Comparison of ENCODE assay signal across 9 cellular contexts in the genomic region with DNA sequence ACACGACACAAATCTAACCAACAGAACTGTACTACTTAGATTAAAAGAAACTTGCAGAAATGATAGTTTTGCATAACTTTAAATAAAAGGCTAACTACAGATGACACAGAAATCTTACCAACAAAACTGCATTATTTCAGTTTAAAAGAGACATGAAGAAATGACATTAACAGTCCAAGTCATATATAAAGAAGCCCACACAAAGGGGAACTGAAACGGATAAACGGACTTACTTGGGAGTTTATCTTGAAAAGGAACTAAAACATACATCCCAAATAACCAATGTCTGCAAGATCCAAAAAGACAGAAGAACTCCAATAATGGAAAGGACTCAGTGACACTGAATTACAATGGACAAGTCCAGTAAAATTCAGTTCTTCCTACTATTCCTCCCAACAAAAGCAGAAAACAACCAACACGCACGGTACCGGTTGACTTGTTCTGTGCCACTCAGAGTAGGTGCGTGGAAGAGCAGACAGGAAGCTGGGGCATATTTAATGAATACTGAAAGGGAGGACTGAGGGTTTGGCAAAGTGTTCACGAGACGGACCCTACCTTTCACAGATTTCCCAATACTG. TPM values are rescaled to one million over a fixed set of nuclear protein-coding genes. Genes with fewer than 3 reads are reported as not detected.
DNase-seq lines count a peak whose midpoint lies in the region; ATAC-seq and TF ChIP-seq lines count a peak whose summit lies in the region.
"Had no signal": no experiment of that assay in that cellular context is flagged by ENCODE, and none has a peak within 500 bp of the region (broad histone marks: within the 10 kb centered on the region; RNA-seq: fewer than 3 reads in every experiment).

No MANE protein-coding gene starts in this region.

- WGBS in psoas muscle, 3 donors: 26 to 36% (median 30%) methylated on average over 9 of the region's 9 CpGs

- H3K27me3 ChIP-seq in CD8-positive, alpha-beta T cell (ENCODE audit: insufficient read depth, low read length): no peaks in the 10 kb centered on the region
- H3K27me3 ChIP-seq in cardiac muscle cell: peaks cover 48% of the 10 kb centered on the region
- peaks cover 0 to 15% (median 3%) of the 10 kb centered on the region in 3 donors for H3K27me3 ChIP-seq in psoas muscle (ENCODE audit: insufficient read depth in 3 of 3, low read length in 2 of 3)

- H3K36me3 Mint-ChIP-seq in CD8-positive, alpha-beta T cell: no peaks in the 10 kb centered on the region
- H3K36me3 Mint-ChIP-seq in activated CD4-positive, alpha-beta memory T cell treated with anti-CD3 and anti-CD28 coated beads for 36 hours: peaks cover 8% of the 10 kb centered on the region

- H3K4me3 ChIP-seq in CD8-positive, alpha-beta T cell (ENCODE audit: low read depth, low read length): peak overlapping the region; percentile 52
- H3K4me3 ChIP-seq in cardiac muscle cell (peak overlapping the region; percentile 45), psoas muscle (peak overlapping the region; percentile 70)

- intact Hi-C loops in CD8-positive, alpha-beta T cell (cut with DNase I, micrococcal nuclease): no loop called here
- intact Hi-C loops in activated CD4-positive, alpha-beta memory T cell treated with anti-CD3 and anti-CD28 coated beads for 36 hours (cut with micrococcal nuclease): loop anchor here (1.0 to 5.0 kb wide), 2 partner anchors 13 to 135 kb away; no protein-coding TSS in a partner anchor
- intact Hi-C loops in psoas muscle (cut with DNase I): no loop called here

- CTCF ChIA-PET in CD8-positive, alpha-beta T cell (lab: Charles Lee): interaction anchor here (0.5 kb wide), 1 partner anchor 322 kb away, joined by 4 read pairs; no protein-coding TSS in a partner anchor
- CTCF ChIA-PET in activated CD4-positive, alpha-beta memory T cell treated with anti-CD3 and anti-CD28 coated beads for 36 hours (lab: Charles Lee): interaction anchor here (1.2 to 1.6 kb wide), 2 partner anchors 10 to 11 kb away, joined by 4 to 5 read pairs; no protein-coding TSS in a partner anchor

- H3K9me3 Mint-ChIP-seq in CD8-positive, alpha-beta T cell: peaks cover 3% of the 10 kb centered on the region
- H3K9me3 Mint-ChIP-seq in activated CD4-positive, alpha-beta memory T cell treated with anti-CD3 and anti-CD28 coated beads for 36 hours: no peaks in the 10 kb centered on the region

- H3K27ac Mint-ChIP-seq in CD8-positive, alpha-beta T cell: no peak overlapping the region
- H3K27ac Mint-ChIP-seq in activated CD4-positive, alpha-beta memory T cell treated with anti-CD3 and anti-CD28 coated beads for 36 hours: peak overlapping the region; percentile 43

- H3K9me3 ChIP-seq in CD8-positive, alpha-beta T cell (ENCODE audit: low read length): no peaks in the 10 kb centered on the region
- H3K9me3 ChIP-seq in cardiac muscle cell (ENCODE audit: low read depth): no peaks in the 10 kb centered on the region
- peaks cover 3% of the 10 kb centered on the region for H3K9me3 ChIP-seq in psoas muscle

- ATAC-seq in CD8-positive, alpha-beta T cell: no peak
- ATAC-seq in GM19438 (IDR thresholded peaks at IDR 0.05; ENCODE audit: low read depth, unreplicated experiment) (peak; percentile 60), HG03432 (IDR thresholded peaks at IDR 0.05; ENCODE audit: unreplicated experiment) (peak; percentile 54), psoas muscle (peak in 2 of 4 donors; percentile 27 to 30)

- no peak for TF ChIP-seq CTCF in CD8-positive, alpha-beta T cell (IDR thresholded peaks at IDR 0.05)
- TF ChIP-seq CTCF in cardiac muscle cell (IDR thresholded peaks at IDR 0.05; ENCODE audit: low read depth, low read length) (no peak), psoas muscle (IDR thresholded peaks at IDR 0.05) (no peak)

- POLR2A ChIA-PET in CD8-positive, alpha-beta T cell (lab: Charles Lee): no interaction called here
- POLR2A ChIA-PET in activated CD4-positive, alpha-beta memory T cell treated with anti-CD3 and anti-CD28 coated beads for 36 hours (lab: Charles Lee): interaction anchor here (0.7 to 1.5 kb wide), 6 partner anchors 8 to 125 kb away, joined by 3 to 5 read pairs (median 4); a partner anchor contains a TSS

- H3K36me3 ChIP-seq in CD8-positive, alpha-beta T cell (ENCODE audit: insufficient read depth, low read length): no peaks in the 10 kb centered on the region
- H3K36me3 ChIP-seq in cardiac muscle cell (no peaks in the 10 kb centered on the region), psoas muscle (ENCODE audit: insufficient read depth in 1 of 2, low read depth in 1 of 2) (no peaks in the 10 kb centered on the region)

- H3K4me3 Mint-ChIP-seq in CD8-positive, alpha-beta T cell: peak overlapping the region; percentile 83
- H3K4me3 Mint-ChIP-seq in activated CD4-positive, alpha-beta memory T cell treated with anti-CD3 and anti-CD28 coated beads for 36 hours: peak overlapping the region; percentile 82

- peaks cover 7% of the 10 kb centered on the region for H3K4me1 ChIP-seq in CD8-positive, alpha-beta T cell (ENCODE audit: insufficient read depth, low read length)
- H3K4me1 ChIP-seq in cardiac muscle cell (ENCODE audit: low read depth) (no peaks in the 10 kb centered on the region), psoas muscle (no peaks in the 10 kb centered on the region)

- H3K27me3 Mint-ChIP-seq in CD8-positive, alpha-beta T cell (ENCODE audit: low read depth): peaks cover 22% of the 10 kb centered on the region
- peaks cover 17% of the 10 kb centered on the region for H3K27me3 Mint-ChIP-seq in activated CD4-positive, alpha-beta memory T cell treated with anti-CD3 and anti-CD28 coated beads for 36 hours

- H3K27ac ChIP-seq in CD8-positive, alpha-beta T cell (ENCODE audit: low read depth, low read length): no peak overlapping the region
- H3K27ac ChIP-seq in cardiac muscle cell (no peak overlapping the region), psoas muscle (no peak overlapping the region)
- H3K27ac ChIP-seq: KMS-11 had no signal

- no peak for DNase-seq in CD8-positive, alpha-beta T cell
- DNase-seq in activated CD4-positive, alpha-beta memory T cell treated with anti-CD3 and anti-CD28 coated beads for 36 hours: no peak
- DNase-seq in cardiac muscle cell (ENCODE audit: low read depth in 1 of 2, low spot score in 1 of 2) (no peak), psoas muscle (no peak), islet precursor cell (no peak)
- no peak for DNase-seq in stimulated activated CD4-positive, alpha-beta T cell treated with anti-CD3 and anti-CD28 coated beads, Interleukin-4, amount 100 ng/mL, for 1 hour

- peaks cover 14% of the 10 kb centered on the region for H3K4me1 Mint-ChIP-seq in CD8-positive, alpha-beta T cell (ENCODE audit: low read depth)
- peaks cover 17% of the 10 kb centered on the region for H3K4me1 Mint-ChIP-seq in activated CD4-positive, alpha-beta memory T cell treated with anti-CD3 and anti-CD28 coated beads for 36 hours (ENCODE audit: low read depth)

RNA-seq across cellular contexts. Expression of a gene that starts 0.8 kb away (rescaled TPM):
- under 1 TPM; 0.30 to 0.78 TPM for total RNA-seq in CD8-positive, alpha-beta T cell
- total RNA-seq in activated CD4-positive, alpha-beta memory T cell treated with anti-CD3 and anti-CD28 coated beads for 36 hours: 10 to 100 TPM; 14.7 to 19.8 TPM
- 1.7 and 2.0 TPM in 2 replicates for total RNA-seq in cardiac muscle cell
- 1.5 and 2.2 TPM in 2 replicates for polyA plus RNA-seq in cardiac muscle cell
- 10 to 100 TPM in 1 of 4 donors, 1 to 10 TPM in 3; 3.4 to 13.3 (median 6.2) TPM for total RNA-seq in psoas muscle
- polyA plus RNA-seq in psoas muscle: 1 to 10 TPM; 2.2 to 5.8 (median 3.0) TPM
